In genomic region chr3:4849739-4850138, GRCh38 we compare ENCODE assay signal across 17 cellular contexts.
DNase-seq lines count a peak whose midpoint lies in the region; ATAC-seq, FAIRE-seq and TF ChIP-seq lines count a peak whose summit lies in the region.
"Had no signal": no experiment of that assay in that cellular context is flagged by ENCODE, and none has a peak within 500 bp of the region (broad histone marks: within the 10 kb centered on the region; RNA-seq: fewer than 3 reads in every experiment).

No MANE protein-coding gene starts in this region.

- H3K27ac ChIP-seq in parathyroid adenoma (peak overlapping the region; percentile 68), suprapubic skin (no peak overlapping the region)
- H3K27ac ChIP-seq: coronary artery had no signal

- FAIRE-seq in GM19239 (lab: Jason Lieb, UNC): peak; percentile 51

- no peaks in the 10 kb centered on the region for H3K9me3 ChIP-seq in parathyroid adenoma (ENCODE audit: control insufficient read depth, low read length)
- no peaks in the 10 kb centered on the region for H3K9me3 ChIP-seq in suprapubic skin

- H3K4me1 ChIP-seq in parathyroid adenoma (peaks cover 33% of the 10 kb centered on the region), suprapubic skin (peaks cover 41% of the 10 kb centered on the region)

- DNase-seq in T-helper 1 cell (no peak), GM19239 (ENCODE audit: insufficient read length, low spot score) (no peak), suprapubic skin (ENCODE audit: low spot score in 2 of 2) (no peak)
- DNase-seq in activated naive CD4-positive, alpha-beta T cell treated with anti-CD3 and anti-CD28 coated beads, Interleukin-2, amount 50 U/mL, for 72 hours (ENCODE audit: low spot score in 2 of 2): no peak
- DNase-seq: aorta, EL, erythroblast, HCEC 1CT, NCI-H1417 treated with DMSO at 0.1 percent for 48 hours, NCI-H446, nucleus accumbens had no signal

- H3K27me3 Mint-ChIP-seq in T-helper 1 cell treated with Interleukin-12 subunit alpha and Interleukin-12 subunit beta and Interleukin-4 antibody, amounts not matched to agents 30 μg/mL and 1 μg/mL, for 36 hours (ENCODE audit: low read depth): no peaks in the 10 kb centered on the region
- H3K27me3 Mint-ChIP-seq: IgD-negative memory B cell had no signal

- TF ChIP-seq POLR2A in suprapubic skin (IDR thresholded peaks at IDR 0.05): no peak

- H3K4me3 ChIP-seq in parathyroid adenoma (ENCODE audit: low read depth, low read length): no peak overlapping the region
- H3K4me3 ChIP-seq in suprapubic skin: no peak overlapping the region
- H3K4me3 ChIP-seq: coronary artery had no signal

- peaks cover 25% of the 10 kb centered on the region for H3K36me3 Mint-ChIP-seq in T-helper 1 cell treated with Interleukin-12 subunit alpha and Interleukin-12 subunit beta and Interleukin-4 antibody, amounts not matched to agents 30 μg/mL and 1 μg/mL, for 36 hours (ENCODE audit: low read depth)
- H3K36me3 Mint-ChIP-seq in activated naive CD4-positive, alpha-beta T cell treated with anti-CD3 and anti-CD28 coated beads, Interleukin-2, amount 50 U/mL, for 72 hours: peaks cover 18 to 26% of the 10 kb centered on the region in 2 donors

- H3K27ac Mint-ChIP-seq in T-helper 1 cell treated with Interleukin-12 subunit alpha and Interleukin-12 subunit beta and Interleukin-4 antibody, amounts not matched to agents 30 μg/mL and 1 μg/mL, for 36 hours: peak overlapping the region; percentile 97
- peak overlapping the region; percentile 96 to 98 for H3K27ac Mint-ChIP-seq in activated naive CD4-positive, alpha-beta T cell treated with anti-CD3 and anti-CD28 coated beads, Interleukin-2, amount 50 U/mL, for 72 hours

- TF ChIP-seq EP300 in suprapubic skin (IDR thresholded peaks at IDR 0.05): no peak

- H3K4me1 Mint-ChIP-seq in T-helper 1 cell treated with Interleukin-12 subunit alpha and Interleukin-12 subunit beta and Interleukin-4 antibody, amounts not matched to agents 30 μg/mL and 1 μg/mL, for 36 hours (ENCODE audit: low read depth): peaks cover 78% of the 10 kb centered on the region

- no peak for TF ChIP-seq CTCF in parathyroid adenoma (IDR thresholded peaks at IDR 0.05)
- no peak for TF ChIP-seq CTCF in suprapubic skin (IDR thresholded peaks at IDR 0.05)

- no peaks in the 10 kb centered on the region for H3K27me3 ChIP-seq in parathyroid adenoma (ENCODE audit: control insufficient read depth, insufficient read depth, low read length)
- no peaks in the 10 kb centered on the region for H3K27me3 ChIP-seq in suprapubic skin

- no peaks in the 10 kb centered on the region for H3K79me2 ChIP-seq in parathyroid adenoma

- H3K9ac ChIP-seq in parathyroid adenoma: no peak overlapping the region

- peak overlapping the region; percentile 48 for H3K4me2 ChIP-seq in parathyroid adenoma (ENCODE audit: low read length)

- no peak for ATAC-seq in activated naive CD4-positive, alpha-beta T cell treated with anti-CD3 and anti-CD28 coated beads, Interleukin-2, amount 50 U/mL, for 72 hours
- no peak for ATAC-seq in HG02870 (IDR thresholded peaks at IDR 0.05; ENCODE audit: unreplicated experiment)
- ATAC-seq in HG02678 (IDR thresholded peaks at IDR 0.05; ENCODE audit: unreplicated experiment): no peak

- no peaks in the 10 kb centered on the region for H3K9me3 Mint-ChIP-seq in T-helper 1 cell treated with Interleukin-12 subunit alpha and Interleukin-12 subunit beta and Interleukin-4 antibody, amounts not matched to agents 30 μg/mL and 1 μg/mL, for 36 hours
- H3K9me3 Mint-ChIP-seq in activated naive CD4-positive, alpha-beta T cell treated with anti-CD3 and anti-CD28 coated beads, Interleukin-2, amount 50 U/mL, for 72 hours: peaks cover 0 to 3% of the 10 kb centered on the region in 2 donors
- H3K9me3 Mint-ChIP-seq: IgD-negative memory B cell had no signal

- H3K4me3 Mint-ChIP-seq in T-helper 1 cell treated with Interleukin-12 subunit alpha and Interleukin-12 subunit beta and Interleukin-4 antibody, amounts not matched to agents 30 μg/mL and 1 μg/mL, for 36 hours: peak overlapping the region; percentile 73
- H3K4me3 Mint-ChIP-seq: IgD-negative memory B cell had no signal

- H3K36me3 ChIP-seq in parathyroid adenoma (ENCODE audit: control insufficient read depth, insufficient read depth, low read length): no peaks in the 10 kb centered on the region
- H3K36me3 ChIP-seq in suprapubic skin: no peaks in the 10 kb centered on the region

- H2AFZ ChIP-seq in parathyroid adenoma: no peak overlapping the region
